Comparison of ENCODE assay signal across 31 cellular contexts in genomic region chr21:40208206-40208950, GRCh38.
"Had no signal": no experiment of that assay in that cellular context is flagged by ENCODE, and none has a peak within 500 bp of the region (broad histone marks: within the 10 kb centered on the region; RNA-seq: fewer than 3 reads in every experiment).

No MANE protein-coding gene starts in this region.

- H3K9me3 Mint-ChIP-seq: activated CD4-positive, alpha-beta T cell treated with anti-CD3 and anti-CD28 coated beads, Interleukin-2, amount 10 ng/mL, durations not matched to agents 24 days and 14 days; activated CD8-positive, alpha-beta T cell treated with anti-CD3 and anti-CD28 coated beads for 36 hours; activated naive CD4-positive, alpha-beta T cell treated with anti-CD3 and anti-CD28 coated beads, Interleukin-2, amount 50 U/mL, for 24 hours; activated naive CD8-positive, alpha-beta T cell treated with anti-CD3 and anti-CD28 coated beads, Interleukin-2, amount 10 ng/mL, durations not matched to agents 7 days and 5 days had no signal

- H3K4me3 Mint-ChIP-seq: activated CD4-positive, alpha-beta T cell treated with anti-CD3 and anti-CD28 coated beads, Interleukin-2, amount 10 ng/mL, durations not matched to agents 24 days and 14 days; activated CD8-positive, alpha-beta T cell treated with anti-CD3 and anti-CD28 coated beads for 36 hours; activated naive CD4-positive, alpha-beta T cell treated with anti-CD3 and anti-CD28 coated beads, Interleukin-2, amount 50 U/mL, for 24 hours; activated naive CD8-positive, alpha-beta T cell treated with anti-CD3 and anti-CD28 coated beads, Interleukin-2, amount 10 ng/mL, durations not matched to agents 7 days and 5 days; activated T-cell treated with anti-CD3 and anti-CD28 coated beads, Interleukin-2, amount 50 U/mL, for 24 hours had no signal

- H3K27me3 Mint-ChIP-seq: activated CD4-positive, alpha-beta T cell treated with anti-CD3 and anti-CD28 coated beads, Interleukin-2, amount 10 ng/mL, durations not matched to agents 24 days and 14 days; activated naive CD8-positive, alpha-beta T cell treated with anti-CD3 and anti-CD28 coated beads, Interleukin-2, amount 10 ng/mL, durations not matched to agents 7 days and 5 days had no signal

- H3K36me3 Mint-ChIP-seq: activated naive CD4-positive, alpha-beta T cell treated with anti-CD3 and anti-CD28 coated beads, Interleukin-2, amount 50 U/mL, for 24 hours; activated naive CD8-positive, alpha-beta T cell treated with anti-CD3 and anti-CD28 coated beads, Interleukin-2, amount 10 ng/mL, durations not matched to agents 7 days and 5 days had no signal

- H3K27ac Mint-ChIP-seq: activated CD4-positive, alpha-beta T cell treated with anti-CD3 and anti-CD28 coated beads, Interleukin-2, amount 10 ng/mL, durations not matched to agents 24 days and 14 days; activated CD8-positive, alpha-beta T cell treated with anti-CD3 and anti-CD28 coated beads for 36 hours; activated naive CD4-positive, alpha-beta T cell treated with anti-CD3 and anti-CD28 coated beads, Interleukin-2, amount 50 U/mL, for 24 hours; activated naive CD8-positive, alpha-beta T cell treated with anti-CD3 and anti-CD28 coated beads, Interleukin-2, amount 10 ng/mL, durations not matched to agents 7 days and 5 days; activated T-cell treated with anti-CD3 and anti-CD28 coated beads, Interleukin-2, amount 50 U/mL, for 24 hours; activated T-helper 2 cell treated with anti-CD3 and anti-CD28 coated beads, Interferon-gamma antibody, Interleukin-2, Interleukin-4, amounts not matched to agents 10 μg/mL and 5 μg/mL and 100 μg/mL, durations not matched to agents 14 hours and 24 hours and 36 hours had no signal

- H3K4me1 ChIP-seq: adrenal gland, body of pancreas had no signal

- H3K27me3 ChIP-seq: adrenal gland, body of pancreas, MG63 had no signal

- DNase-seq: activated CD4-positive, alpha-beta T cell treated with anti-CD3 and anti-CD28 coated beads for 1 hour; activated CD4-positive, alpha-beta T cell treated with anti-CD3 and anti-CD28 coated beads, Interleukin-2, amount 10 ng/mL, durations not matched to agents 24 days and 14 days; activated CD4-positive, alpha-beta T cell treated with anti-CD3 and anti-CD28 coated beads, Interleukin-2, amount 50 U/mL, for 4 hours; activated CD4-positive, CD25-positive, alpha-beta regulatory T cell; activated CD8-positive, alpha-beta T cell treated with anti-CD3 and anti-CD28 coated beads for 36 hours; activated gamma-delta T cell; activated naive CD4-positive, alpha-beta T cell treated with Interleukin-2 at 50 U/mL for 16 hours; activated naive CD8-positive, alpha-beta T cell treated with anti-CD3 and anti-CD28 coated beads, Interleukin-2, amount 10 ng/mL, durations not matched to agents 7 days and 5 days; activated T-cell treated with anti-CD3 and anti-CD28 coated beads, Interleukin-2, amount 50 U/mL, for 24 hours; adrenal gland; body of pancreas; caudate nucleus; cerebellar nuclear complex; Kasumi-1; KG1; MG63; NCI-H1048; NCI-H1105 treated with DMSO at 0.1 percent for 48 hours; NCI-H1694; NCI-H2029 treated with DMSO at 0.1 percent for 48 hours; NCI-H2171; NCI-H226; NCI-H510A; NCI-H526; NK-92 treated with Interleukin-12 subunit alpha and Interleukin-12 subunit beta, amount 100 ng/mL, for 24 hours; OCI-M1; Right ventricle myocardium superior; T1000; WERI-Rb-1 had no signal

- H3K27ac ChIP-seq: adrenal gland, body of pancreas, WERI-Rb-1 had no signal

- H3K36me3 ChIP-seq: adrenal gland, MG63, WERI-Rb-1 had no signal

- H3K4me1 Mint-ChIP-seq: activated CD4-positive, alpha-beta T cell treated with anti-CD3 and anti-CD28 coated beads, Interleukin-2, amount 10 ng/mL, durations not matched to agents 24 days and 14 days; activated naive CD4-positive, alpha-beta T cell treated with anti-CD3 and anti-CD28 coated beads, Interleukin-2, amount 50 U/mL, for 24 hours; activated naive CD8-positive, alpha-beta T cell treated with anti-CD3 and anti-CD28 coated beads, Interleukin-2, amount 10 ng/mL, durations not matched to agents 7 days and 5 days had no signal

- H3K4me3 ChIP-seq: adrenal gland, body of pancreas, MG63 had no signal

- ATAC-seq: activated CD8-positive, alpha-beta T cell treated with anti-CD3 and anti-CD28 coated beads for 36 hours; body of pancreas had no signal

- H3K9me3 ChIP-seq: adrenal gland, body of pancreas, MG63 had no signal
